ENCODE assay signal across 8 cellular contexts in the genomic region with DNA sequence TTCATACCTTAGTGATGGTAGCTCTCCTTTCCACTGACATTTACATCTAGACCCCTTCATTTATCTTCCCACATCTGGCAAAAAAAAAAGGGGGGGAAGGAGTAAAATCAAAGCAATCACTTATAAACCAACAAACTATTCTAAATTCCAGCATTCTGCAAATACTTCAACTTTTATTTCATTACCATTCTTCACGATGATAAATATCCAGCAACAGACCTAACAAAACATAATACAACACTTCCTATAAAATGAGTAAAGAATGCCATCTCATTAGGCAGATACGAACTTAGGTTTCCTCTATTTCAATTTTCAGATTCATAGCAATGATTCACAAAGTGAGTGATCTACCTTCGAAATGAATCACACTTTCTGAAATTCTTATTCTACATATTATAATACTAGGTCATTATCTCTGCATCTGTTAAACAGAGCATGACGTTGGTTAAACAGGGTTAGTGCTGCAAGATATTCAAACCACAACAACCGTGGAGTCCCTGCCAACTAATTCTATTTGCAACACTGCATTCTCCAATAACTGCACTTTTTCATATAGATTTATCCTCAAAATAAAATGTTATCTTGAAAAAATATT. TPM values are rescaled to one million over a fixed set of nuclear protein-coding genes. Genes with fewer than 3 reads are reported as not detected.
DNase-seq lines count a peak whose midpoint lies in the region; TF ChIP-seq lines count a peak whose summit lies in the region.

A gene with protein sequence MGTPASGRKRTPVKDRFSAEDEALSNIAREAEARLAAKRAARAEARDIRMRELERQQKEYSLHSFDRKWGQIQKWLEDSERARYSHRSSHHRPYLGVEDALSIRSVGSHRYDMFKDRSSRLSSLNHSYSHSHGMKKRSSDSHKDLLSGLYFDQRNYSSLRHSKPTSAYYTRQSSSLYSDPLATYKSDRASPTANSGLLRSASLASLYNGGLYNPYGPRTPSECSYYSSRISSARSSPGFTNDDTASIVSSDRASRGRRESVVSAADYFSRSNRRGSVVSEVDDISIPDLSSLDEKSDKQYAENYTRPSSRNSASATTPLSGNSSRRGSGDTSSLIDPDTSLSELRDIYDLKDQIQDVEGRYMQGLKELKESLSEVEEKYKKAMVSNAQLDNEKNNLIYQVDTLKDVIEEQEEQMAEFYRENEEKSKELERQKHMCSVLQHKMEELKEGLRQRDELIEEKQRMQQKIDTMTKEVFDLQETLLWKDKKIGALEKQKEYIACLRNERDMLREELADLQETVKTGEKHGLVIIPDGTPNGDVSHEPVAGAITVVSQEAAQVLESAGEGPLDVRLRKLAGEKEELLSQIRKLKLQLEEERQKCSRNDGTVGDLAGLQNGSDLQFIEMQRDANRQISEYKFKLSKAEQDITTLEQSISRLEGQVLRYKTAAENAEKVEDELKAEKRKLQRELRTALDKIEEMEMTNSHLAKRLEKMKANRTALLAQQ (minus strand): TSS at position 51 of the 595 bp plus-strand sequence. CDS start 25,599 bp downstream, outside the sequence.

- peak within 1 kb of the TSS; percentile 84 for H3K4me3 Mint-ChIP-seq in activated naive CD8-positive, alpha-beta T cell treated with anti-CD3 and anti-CD28 coated beads for 36 hours

- TF ChIP-seq CTCF in left ventricle myocardium inferior (IDR thresholded peaks at IDR 0.05; ENCODE audit: borderline replicate concordance), result no peak

- H3K27ac Mint-ChIP-seq in activated naive CD8-positive, alpha-beta T cell treated with anti-CD3 and anti-CD28 coated beads for 36 hours, result peak within 1 kb of the TSS; percentile 82

- no peaks in the 10 kb centered on the region for H3K9me3 ChIP-seq in left ventricle myocardium inferior (replicated peaks)

- H3K36me3 Mint-ChIP-seq in activated naive CD8-positive, alpha-beta T cell treated with anti-CD3 and anti-CD28 coated beads for 36 hours, result peaks cover 7% of the 10 kb centered on the region

- peaks cover 94% of the 10 kb centered on the region for H3K4me1 ChIP-seq in left ventricle myocardium inferior

- H3K4me1 Mint-ChIP-seq in activated naive CD8-positive, alpha-beta T cell treated with anti-CD3 and anti-CD28 coated beads for 36 hours, result peaks cover 45% of the 10 kb centered on the region

- H3K27me3 Mint-ChIP-seq in activated naive CD8-positive, alpha-beta T cell treated with anti-CD3 and anti-CD28 coated beads for 36 hours, result no peaks in the 10 kb centered on the region

- H3K27ac ChIP-seq in left ventricle myocardium inferior (replicated peaks), result peak within 1 kb of the TSS; percentile 98

- H3K9me3 Mint-ChIP-seq in activated naive CD8-positive, alpha-beta T cell treated with anti-CD3 and anti-CD28 coated beads for 36 hours, result no peaks in the 10 kb centered on the region

- intact Hi-C loops in left ventricle myocardium inferior (cut with micrococcal nuclease), result no loop called here

- H3K36me3 ChIP-seq in left ventricle myocardium inferior, result peaks cover 15% of the 10 kb centered on the region

- peak; percentile 14 for DNase-seq in activated naive CD4-positive, alpha-beta T cell treated with Interleukin-2 at 50 U/mL for 16 hours
- DNase-seq in activated naive CD4-positive, alpha-beta T cell treated with anti-CD3 and anti-CD28 coated beads, Interleukin-2, amount 50 U/mL, for 16 hours, result no peak
- DNase-seq in HT1080 (ENCODE audit: low read depth) (peak; percentile 64), left ventricle myocardium inferior (no peak), pulmonary artery endothelial cell (ENCODE audit: low read depth, low spot score) (no peak), NCI-H2196 (lab: John Stamatoyannopoulos, UW; ENCODE audit: unreplicated experiment) (no peak), KG1 (lab: John Stamatoyannopoulos, UW) (no peak)
- no peak for DNase-seq in activated naive CD8-positive, alpha-beta T cell treated with anti-CD3 and anti-CD28 coated beads for 36 hours

- peak within 1 kb of the TSS; percentile 98 for H3K4me3 ChIP-seq in left ventricle myocardium inferior

- no peaks in the 10 kb centered on the region for H3K27me3 ChIP-seq in left ventricle myocardium inferior (ENCODE audit: low read depth)

RNA-seq across cellular contexts. Expression of the gene that starts here (rescaled TPM):
- total RNA-seq in HT1080 (2014; rRNA removed; shearing (Covaris generic)), result 43.7 and 48.7 TPM in 2 replicates
- polyA plus RNA-seq in HT1080 (2015; cell fraction: cytosol; rRNA removed), result 40.7 and 50.4 TPM in 2 replicates
- 31.7 and 37.8 TPM in 2 replicates for polyA plus RNA-seq in HT1080 (2015; cell fraction: nucleus; rRNA removed)
- 10 to 100 TPM; 22.4 to 23.2 TPM for total RNA-seq in activated naive CD8-positive, alpha-beta T cell treated with anti-CD3 and anti-CD28 coated beads for 36 hours
- total RNA-seq in left ventricle myocardium inferior (155 TPM), pulmonary artery endothelial cell (61.3 and 82.7 TPM in 2 replicates)

Comparison
In these comparisons a context has a peak if more than half of its experiments do, and no peak if none do; other contexts are left out.
1. DNase-seq: peak in activated naive CD4-positive, alpha-beta T cell treated with Interleukin-2 at 50 U/mL for 16 hours (single experiment) and HT1080 (single experiment); none in activated naive CD4-positive, alpha-beta T cell treated with anti-CD3 and anti-CD28 coated beads, Interleukin-2, amount 50 U/mL, for 16 hours (single experiment), activated naive CD8-positive, alpha-beta T cell treated with anti-CD3 and anti-CD28 coated beads for 36 hours (single experiment), left ventricle myocardium inferior (single experiment), pulmonary artery endothelial cell (single experiment), NCI-H2196 (single experiment) and KG1 (single experiment).